ENCODE assay signal across 12 cellular contexts in genomic region chr1:25567710-25568089, GRCh38. TPM values are rescaled to one million over a fixed set of nuclear protein-coding genes. Genes with fewer than 3 reads are reported as not detected.
DNase-seq lines count a peak whose midpoint lies in the region; ATAC-seq and TF ChIP-seq lines count a peak whose summit lies in the region.
"Had no signal": no experiment of that assay in that cellular context is flagged by ENCODE, and none has a peak within 500 bp of the region (broad histone marks: within the 10 kb centered on the region; RNA-seq: fewer than 3 reads in every experiment).

No MANE protein-coding gene starts in this region.

- no peaks in the 10 kb centered on the region for H3K9me3 ChIP-seq in muscle layer of colon (ENCODE audit: low read length)
- no peaks in the 10 kb centered on the region for H3K9me3 ChIP-seq in upper lobe of right lung

- peak overlapping the region; percentile 12 for H3K4me3 ChIP-seq in choroid plexus epithelial cell (ENCODE audit: low read depth, low read length)
- H3K4me3 ChIP-seq in muscle layer of colon (ENCODE audit: low read depth in 1 of 2, low read length in 2 of 2), result no peak overlapping the region
- H3K4me3 ChIP-seq in upper lobe of right lung, result no peak overlapping the region
- H3K4me3 ChIP-seq: GM12878 had no signal

- H3K27ac Mint-ChIP-seq in activated naive CD4-positive, alpha-beta T cell treated with anti-CD3 and anti-CD28 coated beads, Interleukin-2, amount 50 U/mL, for 24 hours, result peak overlapping the region; percentile 83

- TF ChIP-seq CTCF in choroid plexus epithelial cell (conservative IDR thresholded peaks at IDR 0.05; ENCODE audit: low read depth, low read length), result no peak
- no peak for TF ChIP-seq CTCF in upper lobe of right lung (IDR thresholded peaks at IDR 0.05)

- H3K4me1 ChIP-seq in muscle layer of colon (ENCODE audit: insufficient read depth, low read length) (peaks cover 38% of the 10 kb centered on the region), upper lobe of right lung (peaks cover 9% of the 10 kb centered on the region)

- H3K4me3 Mint-ChIP-seq in activated naive CD4-positive, alpha-beta T cell treated with anti-CD3 and anti-CD28 coated beads, Interleukin-2, amount 50 U/mL, for 24 hours, result peak overlapping the region; percentile 57

- intact Hi-C loops in upper lobe of right lung (cut with DNase I), result no loop called here

- DNase-seq in activated naive CD4-positive, alpha-beta T cell (lab: John Stamatoyannopoulos, UW), result no peak
- DNase-seq in choroid plexus epithelial cell (ENCODE audit: low read depth) (no peak), upper lobe of right lung (no peak), left lobe of liver (ENCODE audit: low spot score) (no peak), anterior cingulate cortex (lab: John Stamatoyannopoulos, UW) (no peak)
- DNase-seq: NCI-H1417 treated with DMSO at 0.1 percent for 48 hours, SIG-M5, small intestine had no signal

- no peaks in the 10 kb centered on the region for H3K9me3 Mint-ChIP-seq in activated naive CD4-positive, alpha-beta T cell treated with anti-CD3 and anti-CD28 coated beads, Interleukin-2, amount 50 U/mL, for 24 hours

- peaks cover 0 to 7% of the 10 kb centered on the region in 2 donors for H3K27me3 ChIP-seq in muscle layer of colon (ENCODE audit: control insufficient read depth in 1 of 2, insufficient read depth in 2 of 2, low read length in 2 of 2)
- no peaks in the 10 kb centered on the region for H3K27me3 ChIP-seq in upper lobe of right lung

- H3K27ac ChIP-seq in muscle layer of colon (ENCODE audit: low read depth, low read length), result peak overlapping the region; percentile 88
- H3K27ac ChIP-seq in upper lobe of right lung, result peak overlapping the region; percentile 85

- no peaks in the 10 kb centered on the region for H3K27me3 Mint-ChIP-seq in activated naive CD4-positive, alpha-beta T cell treated with anti-CD3 and anti-CD28 coated beads, Interleukin-2, amount 50 U/mL, for 24 hours

- ATAC-seq in upper lobe of right lung, result no peak
- no peak for ATAC-seq in HG03095 (IDR thresholded peaks at IDR 0.05; ENCODE audit: unreplicated experiment)
- no peak for ATAC-seq in left lobe of liver
- ATAC-seq: GM12878 had no signal

- H3K4me1 Mint-ChIP-seq in activated naive CD4-positive, alpha-beta T cell treated with anti-CD3 and anti-CD28 coated beads, Interleukin-2, amount 50 U/mL, for 24 hours, result peaks cover 88% of the 10 kb centered on the region

- no peak overlapping the region for H3K9ac ChIP-seq in muscle layer of colon (ENCODE audit: low read length)

- H3K36me3 Mint-ChIP-seq in activated naive CD4-positive, alpha-beta T cell treated with anti-CD3 and anti-CD28 coated beads, Interleukin-2, amount 50 U/mL, for 24 hours, result no peaks in the 10 kb centered on the region

- H3K36me3 ChIP-seq in muscle layer of colon (ENCODE audit: insufficient read depth, low read length), result peaks cover 11% of the 10 kb centered on the region
- peaks cover 17% of the 10 kb centered on the region for H3K36me3 ChIP-seq in upper lobe of right lung

RNA-seq across cellular contexts. Expression of gene LDLRAP1, which starts 24.3 kb away (rescaled TPM):
- total RNA-seq in upper lobe of right lung, result 35.1 TPM
- total RNA-seq in left lobe of liver, result 23.4 TPM

RNA-seq across cellular contexts. Expression of gene MAN1C1, which starts 48.9 kb away (rescaled TPM):
- total RNA-seq in upper lobe of right lung (19.7 TPM), left lobe of liver (39.4 TPM)
